Comparison of ENCODE assay signal across 10 cellular contexts in the genomic region with DNA sequence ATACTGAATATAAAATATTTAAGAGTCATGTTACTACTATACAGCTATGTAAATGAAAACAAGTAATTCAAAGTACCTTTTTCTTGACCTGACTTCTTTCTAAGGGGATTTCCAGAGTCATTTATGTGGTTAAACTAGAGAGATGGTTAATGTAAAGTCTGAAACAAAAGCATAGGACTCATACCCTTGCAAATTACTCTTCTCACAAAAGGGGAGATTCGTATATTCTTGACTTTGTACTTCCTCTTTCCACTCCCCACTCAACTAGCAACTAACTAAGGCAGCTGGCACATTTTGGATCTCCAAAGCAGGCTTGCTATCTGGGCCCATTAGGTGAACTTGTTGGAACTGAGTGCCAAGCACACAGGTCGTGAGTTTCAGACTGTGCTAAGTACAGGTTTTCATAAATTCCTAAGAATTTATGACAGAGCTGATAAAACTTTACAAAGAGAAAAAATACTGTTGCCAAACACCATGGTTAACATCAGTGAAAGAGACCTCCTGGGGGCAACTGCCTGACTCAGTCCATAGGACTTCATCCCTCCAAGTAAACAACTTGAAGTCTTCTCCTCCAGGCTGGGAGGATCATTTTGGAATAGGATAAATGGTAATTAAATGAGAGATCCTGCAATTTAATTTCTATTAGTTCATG.
DNase-seq lines count a peak whose midpoint lies in the region; ATAC-seq and TF ChIP-seq lines count a peak whose summit lies in the region.
"Had no signal": no experiment of that assay in that cellular context is flagged by ENCODE, and none has a peak within 500 bp of the region (broad histone marks: within the 10 kb centered on the region; RNA-seq: fewer than 3 reads in every experiment).

No MANE protein-coding gene starts in this region.

- no peaks in the 10 kb centered on the region for H3K27me3 Mint-ChIP-seq in central memory CD8-positive, alpha-beta T cell

- no peaks in the 10 kb centered on the region for H3K9me3 ChIP-seq in right atrium auricular region

- H3K4me3 Mint-ChIP-seq in central memory CD8-positive, alpha-beta T cell = no peak overlapping the region
- H3K4me3 Mint-ChIP-seq: naive thymus-derived CD4-positive, alpha-beta T cell had no signal

- peak overlapping the region; percentile 44 for H3K27ac Mint-ChIP-seq in central memory CD8-positive, alpha-beta T cell (ENCODE audit: low read depth)

- ATAC-seq in GM21515 (IDR thresholded peaks at IDR 0.05; ENCODE audit: unreplicated experiment) (peak; percentile 99), HG03460 (IDR thresholded peaks at IDR 0.05; ENCODE audit: unreplicated experiment) (peak; percentile 98)
- peak; percentile 39 for ATAC-seq in central memory CD8-positive, alpha-beta T cell (replicated peaks; ENCODE audit: extremely low read depth, poor library complexity, severe bottlenecking)
- ATAC-seq: naive thymus-derived CD4-positive, alpha-beta T cell had no signal

- no peak for TF ChIP-seq CTCF in GM12864 (IDR thresholded peaks at IDR 0.05; ENCODE audit: low read depth, low read length, missing control alignments)
- no peak for TF ChIP-seq CTCF in right atrium auricular region (IDR thresholded peaks at IDR 0.05)

- no peaks in the 10 kb centered on the region for H3K9me3 Mint-ChIP-seq in central memory CD8-positive, alpha-beta T cell

- no peaks in the 10 kb centered on the region for H3K4me1 ChIP-seq in right atrium auricular region
- H3K4me1 ChIP-seq: breast epithelium had no signal

- H3K36me3 Mint-ChIP-seq in central memory CD8-positive, alpha-beta T cell (ENCODE audit: insufficient read depth) = peaks cover 3% of the 10 kb centered on the region
- H3K36me3 Mint-ChIP-seq: naive thymus-derived CD4-positive, alpha-beta T cell had no signal

- H3K36me3 ChIP-seq in right atrium auricular region = no peaks in the 10 kb centered on the region
- H3K36me3 ChIP-seq: breast epithelium had no signal

- H3K4me3 ChIP-seq in GM12864 (ENCODE audit: low read depth, low read length) (no peak overlapping the region), right atrium auricular region (no peak overlapping the region)
- H3K4me3 ChIP-seq: breast epithelium had no signal

- no peak overlapping the region for H3K27ac ChIP-seq in right atrium auricular region
- H3K27ac ChIP-seq: breast epithelium had no signal

- H3K27me3 ChIP-seq in right atrium auricular region = no peaks in the 10 kb centered on the region
- H3K27me3 ChIP-seq: breast epithelium had no signal

- DNase-seq in GM12864 (ENCODE audit: low read depth) = peak; percentile 72
- no peak for DNase-seq in central memory CD8-positive, alpha-beta T cell (ENCODE audit: low spot score in 2 of 2)
- DNase-seq in DMS53 (lab: John Stamatoyannopoulos, UW) = no peak
- no peak for DNase-seq in kidney glomerular epithelial cell (lab: John Stamatoyannopoulos, UW)
- DNase-seq in HT-29 (ENCODE audit: low spot score) = no peak
- no peak for DNase-seq in right atrium auricular region (ENCODE audit: low spot score)
- DNase-seq: naive thymus-derived CD4-positive, alpha-beta T cell had no signal

- peaks cover 12% of the 10 kb centered on the region for H3K4me1 Mint-ChIP-seq in central memory CD8-positive, alpha-beta T cell

Comparison
In these comparisons a context has a peak if more than half of its experiments do, and no peak if none do; other contexts are left out.
1. ATAC-seq: peak in every context shown above with its lines; median percentile 99 in GM21515; 98 in HG03460; 39 in central memory CD8-positive, alpha-beta T cell.